Comparison of ENCODE assay signal across 8 cellular contexts in the genomic region with DNA sequence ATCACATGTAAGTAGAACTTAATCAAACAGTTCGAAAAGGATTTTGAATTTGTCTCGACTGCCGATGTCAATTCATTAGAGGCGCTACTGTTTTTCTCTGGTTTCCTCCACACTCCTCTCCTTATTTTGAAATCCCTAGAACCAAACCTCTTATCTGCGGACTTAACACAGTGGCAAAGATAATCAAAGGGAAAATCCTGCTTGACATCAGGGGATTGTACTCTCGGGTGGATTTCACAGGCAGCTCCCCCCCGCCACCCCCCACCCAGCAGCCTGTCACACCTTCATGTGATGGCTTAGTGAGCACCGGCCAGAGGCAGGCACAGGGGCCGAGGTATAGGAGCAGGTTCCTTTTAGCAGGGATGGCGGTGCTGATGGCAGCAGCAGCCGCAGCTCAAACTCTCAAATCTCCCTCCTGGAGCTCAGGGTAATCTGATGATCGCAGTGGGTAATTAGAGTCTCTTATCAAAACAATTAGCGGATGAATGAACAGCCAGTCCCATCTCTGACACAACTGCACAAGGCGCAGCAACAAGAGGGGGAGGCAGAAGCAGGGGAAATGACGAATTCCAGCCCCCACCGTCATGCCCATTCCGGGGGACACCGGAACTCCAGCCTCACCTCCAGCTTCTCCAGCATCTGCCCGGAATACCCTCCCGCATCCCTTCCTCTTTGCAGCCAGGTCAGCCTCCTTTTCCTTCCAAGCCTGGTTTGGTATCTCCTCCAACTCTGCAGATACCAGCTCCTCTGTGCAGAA.
DNase-seq lines count a peak whose midpoint lies in the region; ATAC-seq and TF ChIP-seq lines count a peak whose summit lies in the region.

No MANE protein-coding gene starts in this region.

- H3K9me3 ChIP-seq in stomach = no peaks in the 10 kb centered on the region

- no peak for ATAC-seq in SK-N-SH treated with all-trans-retinoic acid at 6 μM for 48 hours
- no peak for ATAC-seq in stimulated activated naive CD8-positive, alpha-beta T cell treated with anti-CD3 and anti-CD28 coated beads, Interleukin-15, Interleukin-2, amounts not matched to agents 100 U/mL and 50 U/mL, for 24 hours
- no peak for ATAC-seq in GM19324 (IDR thresholded peaks at IDR 0.05; ENCODE audit: low FRiP score, unreplicated experiment)

- H3K27me3 ChIP-seq in stomach = no peaks in the 10 kb centered on the region

- H3K27ac ChIP-seq in stomach = peak overlapping the region; percentile 38 to 82 (median 77)

- no peak for TF ChIP-seq EP300 in stomach (IDR thresholded peaks at IDR 0.05)

- no peak overlapping the region for H3K4me3 ChIP-seq in stomach

- DNase-seq in NCI-H1436 treated with DMSO at 0.1 percent for 48 hours (lab: John Stamatoyannopoulos, UW) (peak; percentile 54), left kidney (ENCODE audit: low read depth, low spot score) (peak; percentile 90), stomach (no peak), hippocampal formation (lab: John Stamatoyannopoulos, UW) (no peak)
- DNase-seq in stimulated activated naive CD8-positive, alpha-beta T cell treated with anti-CD3 and anti-CD28 coated beads, Interleukin-15, Interleukin-2, amounts not matched to agents 100 U/mL and 50 U/mL, for 24 hours = no peak
- no peak for DNase-seq in stimulated activated CD8-positive, alpha-beta memory T cell treated with anti-CD3 and anti-CD28 coated beads, Interleukin-4, amount 100 ng/mL, for 48 hours

- 48 to 66% (median 56%) methylated on average over 20 of the region's 20 CpGs for WGBS in stomach, 5 donors

- TF ChIP-seq CTCF in stomach (IDR thresholded peaks at IDR 0.05) = no peak

- peaks cover 0 to 4% (median 0%) of the 10 kb centered on the region in 4 donors for H3K36me3 ChIP-seq in stomach

- no peak for TF ChIP-seq POLR2A in stomach (IDR thresholded peaks at IDR 0.05)

- intact Hi-C loops in stomach (cut with DNase I; ENCODE audit: low total_unique reads) = no loop called here

- H3K4me1 ChIP-seq in stomach = peaks cover 76 to 99% (median 87%) of the 10 kb centered on the region in 4 donors

TF ChIP-seq in SK-N-SH treated with all-trans-retinoic acid at 6 μM for 48 hours, 23 proteins besides CTCF, POLR2A, EP300 and RAD21:
- TF ChIP-seq CREB5 (CRISPR knock-in tag; IDR thresholded peaks at IDR 0.05; ENCODE audit: low read depth) (no peak), ZFP3 (CRISPR knock-in tag; IDR thresholded peaks at IDR 0.05) (no peak), ESRRG (CRISPR knock-in tag; IDR thresholded peaks at IDR 0.05) (no peak), TCF4 (CRISPR knock-in tag; IDR thresholded peaks at IDR 0.05; ENCODE audit: borderline replicate concordance) (no peak; the same call in 1 of the 2 replicates), ZNF70 (CRISPR knock-in tag; IDR thresholded peaks at IDR 0.05) (peak; percentile 55; the same call in 1 of the 2 replicates)
TF ChIP-seq in SK-N-SH treated with all-trans-retinoic acid at 6 μM for 48 hours: peak in this region for 1.

Comparison
In these comparisons a context has a peak if more than half of its experiments do, and no peak if none do; other contexts are left out.
1. DNase-seq: peak in NCI-H1436 treated with DMSO at 0.1 percent for 48 hours (single experiment) and left kidney (single experiment); none in stomach (single experiment), stimulated activated naive CD8-positive, alpha-beta T cell treated with anti-CD3 and anti-CD28 coated beads, Interleukin-15, Interleukin-2, amounts not matched to agents 100 U/mL and 50 U/mL, for 24 hours (single experiment), stimulated activated CD8-positive, alpha-beta memory T cell treated with anti-CD3 and anti-CD28 coated beads, Interleukin-4, amount 100 ng/mL, for 48 hours (single experiment) and hippocampal formation (0 of 2).